Comparison of ENCODE assay signal across 10 cellular contexts in the genomic region with DNA sequence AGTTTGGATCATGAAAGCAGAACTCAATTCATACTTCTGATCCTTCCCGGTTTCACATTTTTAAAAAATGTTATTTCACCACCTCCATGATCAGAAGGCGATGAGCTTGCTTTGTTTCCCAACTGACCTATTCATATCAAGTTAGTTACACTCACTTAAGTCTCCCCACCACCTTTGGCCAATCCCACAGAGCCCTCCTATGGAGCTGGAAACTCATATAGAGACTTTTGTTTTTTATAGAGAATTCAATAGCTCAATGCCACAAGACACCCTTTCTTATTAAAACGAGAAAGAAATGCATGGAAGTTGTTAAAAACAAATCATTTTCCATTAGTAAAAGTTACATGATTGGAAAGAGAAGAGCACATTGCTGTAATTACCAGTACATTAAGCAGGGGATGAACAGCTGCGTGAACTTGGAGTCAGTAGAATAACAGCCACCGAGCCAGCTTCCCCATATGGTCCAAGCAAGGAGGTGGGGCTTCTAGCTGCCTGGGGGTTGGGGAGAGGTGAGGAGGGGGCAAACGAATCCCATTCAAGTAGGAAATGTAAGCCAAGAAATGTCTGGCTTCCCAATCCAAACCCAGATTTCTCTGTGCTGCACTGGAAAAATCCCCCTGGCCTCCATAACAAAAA.
DNase-seq lines count a peak whose midpoint lies in the region; ATAC-seq and TF ChIP-seq lines count a peak whose summit lies in the region.
"Had no signal": no experiment of that assay in that cellular context is flagged by ENCODE, and none has a peak within 500 bp of the region (broad histone marks: within the 10 kb centered on the region; RNA-seq: fewer than 3 reads in every experiment).

No MANE protein-coding gene starts in this region.

- no peak overlapping the region for H3K56ac ChIP-seq in H9 (ENCODE audit: insufficient read length, low read depth, low read length)

- ATAC-seq in HG02981 (IDR thresholded peaks at IDR 0.05; ENCODE audit: unreplicated experiment): no peak

- no peak for TF ChIP-seq CTCF in H9 (conservative IDR thresholded peaks at IDR 0.05)

- no peak overlapping the region for H3K4ac ChIP-seq in H9 (ENCODE audit: low read depth, low read length)

- H3K9me3 Mint-ChIP-seq in H9: no peaks in the 10 kb centered on the region; a peak in 1 of 5 replicates

- H4K5ac ChIP-seq in H9 (ENCODE audit: insufficient read length, low read depth, low read length): no peak overlapping the region

- H3K14ac ChIP-seq in H9 (ENCODE audit: insufficient read depth, low read length): no peak overlapping the region

- no peaks in the 10 kb centered on the region for H3K23me2 ChIP-seq in H9 (ENCODE audit: insufficient read length, low read depth, low read length, poor library complexity, severe bottlenecking)

- H3K27me3 ChIP-seq in H9 (ENCODE audit: insufficient read depth, low read length) (no peaks in the 10 kb centered on the region), skeletal muscle satellite cell (ENCODE audit: control insufficient read depth, insufficient read depth, low read length) (no peaks in the 10 kb centered on the region)
- H3K27me3 ChIP-seq: tibial nerve had no signal

- H2BK12ac ChIP-seq in H9 (ENCODE audit: insufficient read length, low read depth, low read length): no peak overlapping the region

- peaks cover 19 to 22% of the 10 kb centered on the region in 2 experiments for H3K4me1 Mint-ChIP-seq in H9

- WGBS in H9 (ENCODE audit: extremely low coverage, insufficient read length, low lambda C conversion rate): no CpG with 5 or more reads among the region's 6 CpGs

- no peaks in the 10 kb centered on the region for H3K79me2 ChIP-seq in H9 (ENCODE audit: insufficient read depth, low read length)

- H2BK15ac ChIP-seq in H9 (ENCODE audit: low read depth, low read length): 0 out of 2 replicates have a peak overlapping the region, but pooled peaks have one; percentile 55

- H4K91ac ChIP-seq in H9 (ENCODE audit: insufficient read length, low read depth, low read length): no peak overlapping the region

- H4K20me1 ChIP-seq in H9 (ENCODE audit: control insufficient read depth, insufficient read depth, insufficient read length): no peaks in the 10 kb centered on the region

- H2BK20ac ChIP-seq in H9 (ENCODE audit: low read depth, low read length, poor library complexity, severe bottlenecking): no peak overlapping the region

- H3K18ac ChIP-seq in H9 (ENCODE audit: insufficient read length, low read depth, low read length): no peak overlapping the region

- H2AFZ ChIP-seq in H9 (ENCODE audit: low read length): peak overlapping the region; percentile 15

- H3K23ac ChIP-seq in H9 (ENCODE audit: insufficient read length, low read depth, low read length): no peak overlapping the region

- no peaks in the 10 kb centered on the region for H3K27me3 Mint-ChIP-seq in H9 (ENCODE audit: low read depth)
- H3K27me3 Mint-ChIP-seq: dendritic cell treated with granulocyte-macrophage colony-stimulating factor and Interleukin-4, amounts not matched to agents 40 ng/mL and 50 ng/mL, for 4 days had no signal

- no peak overlapping the region for H3K27ac ChIP-seq in H9 (ENCODE audit: insufficient read length, low read depth, low read length)
- peak overlapping the region; percentile 67 for H3K27ac ChIP-seq in SK-N-MC
- H3K27ac ChIP-seq: tibial nerve had no signal

- H3K9ac ChIP-seq in H9 (ENCODE audit: extremely low read depth, insufficient read length, low read length) (no peak overlapping the region), SK-N-MC (ENCODE audit: insufficient read length) (no peak overlapping the region), skeletal muscle satellite cell (ENCODE audit: low read depth, low read length) (peak overlapping the region; percentile 79)

- H3K36me3 ChIP-seq in SK-N-MC (ENCODE audit: insufficient read depth, low read length): no peaks in the 10 kb centered on the region
- H3K36me3 ChIP-seq in skeletal muscle satellite cell (ENCODE audit: insufficient read depth, low read length): no peaks in the 10 kb centered on the region
- H3K36me3 ChIP-seq: tibial nerve had no signal

- no peaks in the 10 kb centered on the region for H3K36me3 Mint-ChIP-seq in H9 (ENCODE audit: insufficient read depth in 1 of 3, low read depth in 3 of 3)

- no peak overlapping the region for H3T11ph ChIP-seq in H9 (ENCODE audit: low read length)

- DNase-seq in H9: no peak
- DNase-seq in SK-N-MC (ENCODE audit: low read depth, low spot score): no peak
- DNase-seq in foreskin melanocyte: peak; percentile 5
- DNase-seq in activated naive CD4-positive, alpha-beta T cell treated with Interleukin-2 at 50 U/mL for 16 hours: no peak
- no peak for DNase-seq in NK-92 treated with Interleukin-12 subunit alpha and Interleukin-12 subunit beta, amount 100 ng/mL, for 24 hours (lab: John Stamatoyannopoulos, UW)
- no peak for DNase-seq in activated effector memory CD4-positive, alpha-beta T cell treated with Interleukin-2 at 50 U/mL for 16 hours

- H3K9me3 ChIP-seq in H9 (ENCODE audit: control insufficient read depth, low read depth, low read length): no peaks in the 10 kb centered on the region
- no peaks in the 10 kb centered on the region for H3K9me3 ChIP-seq in SK-N-MC (ENCODE audit: low read depth, low read length)
- peaks cover 7% of the 10 kb centered on the region for H3K9me3 ChIP-seq in skeletal muscle satellite cell (replicated peaks; ENCODE audit: low read length)
- H3K9me3 ChIP-seq: tibial nerve had no signal

- no peak overlapping the region for H2BK120ac ChIP-seq in H9 (ENCODE audit: low read depth, low read length, poor library complexity, severe bottlenecking)

- H2AK5ac ChIP-seq in H9 (ENCODE audit: insufficient read length, low read length): no peak overlapping the region

- H3K4me2 ChIP-seq in H9 (ENCODE audit: insufficient read depth, insufficient read length, low read length) (no peak overlapping the region), skeletal muscle satellite cell (ENCODE audit: low read length) (peak overlapping the region; percentile 80)

- no peaks in the 10 kb centered on the region for H3K79me1 ChIP-seq in H9 (ENCODE audit: insufficient read depth, low read depth, low read length, poor library complexity, severe bottlenecking)

- no peak overlapping the region for H3K27ac Mint-ChIP-seq in H9
- H3K27ac Mint-ChIP-seq: dendritic cell treated with granulocyte-macrophage colony-stimulating factor and Interleukin-4, amounts not matched to agents 40 ng/mL and 50 ng/mL, for 4 days had no signal

- H4K8ac ChIP-seq in H9 (replicated peaks; ENCODE audit: insufficient read length, low read depth, low read length): no peak overlapping the region

- H2BK5ac ChIP-seq in H9 (ENCODE audit: insufficient read length, low read length): no peak overlapping the region

- H3K4me3 ChIP-seq in SK-N-MC (no peak overlapping the region), skeletal muscle satellite cell (ENCODE audit: low read length) (peak overlapping the region; percentile 57)
- H3K4me3 ChIP-seq: tibial nerve had no signal

- no peak overlapping the region for H3K4me3 Mint-ChIP-seq in H9
- H3K4me3 Mint-ChIP-seq: dendritic cell treated with granulocyte-macrophage colony-stimulating factor and Interleukin-4, amounts not matched to agents 40 ng/mL and 50 ng/mL, for 4 days had no signal

- H3K4me1 ChIP-seq in H9 (ENCODE audit: insufficient read depth, low read length) (no peaks in the 10 kb centered on the region), skeletal muscle satellite cell (ENCODE audit: control insufficient read depth, insufficient read depth, low read length) (peaks cover 44% of the 10 kb centered on the region)
